Comparison of ENCODE assay signal across 10 cellular contexts in genomic region chr4:69617083-69617694, GRCh38. TPM values are rescaled to one million over a fixed set of nuclear protein-coding genes. Genes with fewer than 3 reads are reported as not detected.
DNase-seq lines count a peak whose midpoint lies in the region; ATAC-seq and TF ChIP-seq lines count a peak whose summit lies in the region.
"Had no signal": no experiment of that assay in that cellular context is flagged by ENCODE, and none has a peak within 500 bp of the region (broad histone marks: within the 10 kb centered on the region; RNA-seq: fewer than 3 reads in every experiment).

No MANE protein-coding gene starts in this region.

- H2AFZ ChIP-seq in IMR-90 (replicated peaks; ENCODE audit: low read length, poor library complexity): no peak overlapping the region

- no peak overlapping the region for H3K9ac ChIP-seq in IMR-90 (ENCODE audit: low read depth, low read length)

- H2BK20ac ChIP-seq in IMR-90 (ENCODE audit: low read depth, low read length): no peak overlapping the region

- no CpG with 5 or more reads among the region's 6 CpGs for WGBS in IMR-90 (ENCODE audit: extremely low coverage in 2 of 2, insufficient read length in 1 of 2), 2 experiments

- POLR2A ChIA-PET in IMR-90 (lab: Charles Lee; ENCODE audit: unreplicated experiment): no interaction called here
- POLR2A ChIA-PET in WTC11 (lab: Charles Lee): no interaction called here

- intact Hi-C loops in IMR-90 (cut with micrococcal nuclease) (loop anchor here (10.0 kb wide), 1 partner anchor 1122 kb away; no protein-coding TSS in a partner anchor), lower lobe of right lung (cut with DNase I) (no loop called here)

- dilution Hi-C loops in IMR-90 (cut with HindIII; ENCODE audit: low sequenced_read_pairs, unreplicated experiment): no loop called here

- H2BK15ac ChIP-seq in IMR-90 (ENCODE audit: low read depth, low read length): no peak overlapping the region

- H3K9me1 ChIP-seq in IMR-90 (ENCODE audit: insufficient read depth, low read length): no peaks in the 10 kb centered on the region

- no peak overlapping the region for H3K18ac ChIP-seq in IMR-90 (ENCODE audit: low read depth, low read length)

- no peak overlapping the region for H4K91ac ChIP-seq in IMR-90 (ENCODE audit: insufficient read depth, low read depth, low read length)

- peak; percentile 50 for TF ChIP-seq RAD21 in IMR-90 (IDR thresholded peaks at IDR 0.05; ENCODE audit: low read length)

- no peaks in the 10 kb centered on the region for H3K4me1 Mint-ChIP-seq in WTC11

- in situ Hi-C loops in IMR-90 (cut with MboI; ENCODE audit: low sequenced_read_pairs): loop anchor here (25.0 kb wide), 1 partner anchor 1330 kb away; no protein-coding TSS in a partner anchor

- H4K8ac ChIP-seq in IMR-90 (ENCODE audit: low read depth in 2 of 2, low read length in 2 of 2): no peak overlapping the region

- H3K4me3 Mint-ChIP-seq in WTC11: no peak overlapping the region

- peak; percentile 43 for TF ChIP-seq CTCF in IMR-90 (conservative IDR thresholded peaks at IDR 0.05; ENCODE audit: low read depth, low read length)
- TF ChIP-seq CTCF in WTC11 (IDR thresholded peaks at IDR 0.05): peak; percentile 38; the same call in 1 of the 2 replicates
- TF ChIP-seq CTCF in lower lobe of right lung (IDR thresholded peaks at IDR 0.05): peak; percentile 33

- H2AK9ac ChIP-seq in IMR-90 (replicated peaks; ENCODE audit: low read depth, low read length, poor library complexity): no peak overlapping the region

- H3K9me3 ChIP-seq in IMR-90 (ENCODE audit: control insufficient read depth, insufficient read depth, low read length): no peaks in the 10 kb centered on the region
- no peaks in the 10 kb centered on the region for H3K9me3 ChIP-seq in lower lobe of right lung

- no peak overlapping the region for H2BK120ac ChIP-seq in IMR-90 (ENCODE audit: low read depth, low read length)

- DNase-seq in DMS153 (lab: John Stamatoyannopoulos, UW): peak; percentile 28
- peak; percentile 12 for DNase-seq in IMR-90
- DNase-seq in WTC11 (ENCODE audit: low spot score): no peak
- no peak for DNase-seq in lower lobe of right lung
- DNase-seq in KG1 (lab: John Stamatoyannopoulos, UW): no peak
- DNase-seq in activated CD4-positive, CD25-positive, alpha-beta regulatory T cell treated with anti-CD3 and anti-CD28 coated beads, Interleukin-2, amount 50 U/mL, for 72 hours: no peak
- DNase-seq in NCI-H1048 (lab: John Stamatoyannopoulos, UW): no peak

- H2BK5ac ChIP-seq in IMR-90 (ENCODE audit: low read depth, low read length, poor library complexity, severe bottlenecking): no peak overlapping the region

- no peak overlapping the region for H3K23ac ChIP-seq in IMR-90 (ENCODE audit: low read depth, low read length)

- no peak overlapping the region for H3K14ac ChIP-seq in IMR-90 (replicated peaks; ENCODE audit: low read depth, low read length)

- no peak overlapping the region for H4K5ac ChIP-seq in IMR-90 (ENCODE audit: low read depth, low read length)

- no peaks in the 10 kb centered on the region for H3K36me3 ChIP-seq in IMR-90 (ENCODE audit: control insufficient read depth, insufficient read depth, low read length)
- no peaks in the 10 kb centered on the region for H3K36me3 ChIP-seq in lower lobe of right lung

- no peak overlapping the region for H3K56ac ChIP-seq in IMR-90 (ENCODE audit: extremely low read depth, insufficient read depth, low read length)

- peaks cover 18% of the 10 kb centered on the region for H3K9me3 Mint-ChIP-seq in WTC11

- H2AK5ac ChIP-seq in IMR-90 (ENCODE audit: low read depth, low read length): no peak overlapping the region

- H3K4me2 ChIP-seq in IMR-90 (ENCODE audit: low read depth, low read length): no peak overlapping the region

- no peak overlapping the region for H3K27ac Mint-ChIP-seq in WTC11

- no peak overlapping the region for H3K4me3 ChIP-seq in IMR-90 (ENCODE audit: insufficient read depth, low read depth, low read length)
- no peak overlapping the region for H3K4me3 ChIP-seq in lower lobe of right lung

- H3K4me1 ChIP-seq in IMR-90 (ENCODE audit: control insufficient read depth, insufficient read depth, low read length): no peaks in the 10 kb centered on the region
- no peaks in the 10 kb centered on the region for H3K4me1 ChIP-seq in lower lobe of right lung

- H3K79me1 ChIP-seq in IMR-90 (ENCODE audit: low read depth in 1 of 2, low read length in 2 of 2): no peaks in the 10 kb centered on the region

- CTCF ChIA-PET in IMR-90 (lab: Yijun Ruan, JAX): no interaction called here
- CTCF ChIA-PET in WTC11 (lab: Charles Lee): interaction anchor here (0.8 to 1.8 kb wide), 3 partner anchors 12 to 299 kb away, joined by 3 to 9 read pairs (median 4); no protein-coding TSS in a partner anchor

- no peaks in the 10 kb centered on the region for H3K36me3 Mint-ChIP-seq in WTC11

- no peaks in the 10 kb centered on the region for H4K20me1 ChIP-seq in IMR-90 (ENCODE audit: insufficient read depth, low read length)

- H3K27ac ChIP-seq in IMR-90 (ENCODE audit: insufficient read depth, low read length) (no peak overlapping the region), lower lobe of right lung (no peak overlapping the region)

- no peak for TF ChIP-seq POLR2A in IMR-90 (IDR thresholded peaks at IDR 0.05; ENCODE audit: low read depth, low read length)

- no TSS peak for BruUV-seq in IMR-90 (replicated peaks; lab: Mats Ljungman, UMichigan)

- ATAC-seq in IMR-90 (ENCODE audit: low read depth) (no peak), WTC11 (no peak), lower lobe of right lung (no peak), HG03342 (IDR thresholded peaks at IDR 0.05; ENCODE audit: unreplicated experiment) (no peak)

- H3K27me3 Mint-ChIP-seq in WTC11 (ENCODE audit: low read depth): no peaks in the 10 kb centered on the region

- no peak overlapping the region for H3K4ac ChIP-seq in IMR-90 (ENCODE audit: low read depth, low read length)

- no peaks in the 10 kb centered on the region for H3K27me3 ChIP-seq in IMR-90 (ENCODE audit: control insufficient read depth, insufficient read depth, low read length)
- no peaks in the 10 kb centered on the region for H3K27me3 ChIP-seq in lower lobe of right lung (ENCODE audit: low read depth)

TF ChIP-seq in IMR-90, 13 proteins besides CTCF, POLR2A, EP300 and RAD21 (continues in another document):
- TF ChIP-seq BHLHE40 (IDR thresholded peaks at IDR 0.05; ENCODE audit: low read depth, low read length) (no peak), RFX5 (IDR thresholded peaks at IDR 0.05; ENCODE audit: low read depth, low read length) (no peak), FOS (IDR thresholded peaks at IDR 0.05; ENCODE audit: low read depth, low read length) (no peak), CHD1 (IDR thresholded peaks at IDR 0.05; ENCODE audit: low read depth, low read length) (no peak), MXI1 (IDR thresholded peaks at IDR 0.05; ENCODE audit: borderline replicate concordance, low read depth, low read length) (no peak), MAZ (IDR thresholded peaks at IDR 0.05; ENCODE audit: borderline replicate concordance, low read depth, low read length) (no peak), SMC3 (IDR thresholded peaks at IDR 0.05; ENCODE audit: low read depth, low read length) (no peak; the same call in 1 of the 2 replicates), RCOR1 (IDR thresholded peaks at IDR 0.05; ENCODE audit: insufficient replicate concordance, low read length) (no peak), NFE2L2 (IDR thresholded peaks at IDR 0.05; ENCODE audit: low read depth, low read length) (no peak)
- TF ChIP-seq, protein P1, sequence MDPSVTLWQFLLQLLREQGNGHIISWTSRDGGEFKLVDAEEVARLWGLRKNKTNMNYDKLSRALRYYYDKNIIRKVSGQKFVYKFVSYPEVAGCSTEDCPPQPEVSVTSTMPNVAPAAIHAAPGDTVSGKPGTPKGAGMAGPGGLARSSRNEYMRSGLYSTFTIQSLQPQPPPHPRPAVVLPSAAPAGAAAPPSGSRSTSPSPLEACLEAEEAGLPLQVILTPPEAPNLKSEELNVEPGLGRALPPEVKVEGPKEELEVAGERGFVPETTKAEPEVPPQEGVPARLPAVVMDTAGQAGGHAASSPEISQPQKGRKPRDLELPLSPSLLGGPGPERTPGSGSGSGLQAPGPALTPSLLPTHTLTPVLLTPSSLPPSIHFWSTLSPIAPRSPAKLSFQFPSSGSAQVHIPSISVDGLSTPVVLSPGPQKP (IDR thresholded peaks at IDR 0.05; ENCODE audit: borderline replicate concordance, low read depth, low read length): no peak

TF ChIP-seq in WTC11, 78 proteins besides CTCF, POLR2A, EP300 and RAD21:
- TF ChIP-seq ZNF512 (CRISPR knock-in tag; IDR thresholded peaks at IDR 0.05; ENCODE audit: borderline replicate concordance): no peak
- peak; percentile 67; the same call in 1 of the 2 replicates for TF ChIP-seq ZNF232 (CRISPR knock-in tag; IDR thresholded peaks at IDR 0.05)

RNA-seq across cellular contexts. Expression of gene UGT2A2, which starts 22.3 kb away (rescaled TPM):
- total RNA-seq in IMR-90 (2012; rRNA removed) (not detected in 2 replicates), WTC11 (2021) (not detected in 3 replicates), lower lobe of right lung (not detected)
- polyA plus RNA-seq in IMR-90 (2012; rRNA removed): not detected in 2 replicates
- polyA plus RNA-seq in IMR-90 (2012; cell fraction: cytosol; rRNA removed): not detected in 2 replicates
- polyA plus RNA-seq in IMR-90 (2012; cell fraction: nucleus; rRNA removed; ENCODE audit: low replicate concordance): not detected in 2 replicates
- total RNA-seq: subcutaneous adipose tissue had no signal
- polyA plus RNA-seq: esophagus had no signal

RNA-seq across cellular contexts. Expression of gene UGT2A1, which starts 35.9 kb away (rescaled TPM):
- total RNA-seq in IMR-90 (2012; rRNA removed) (not detected in 2 replicates), WTC11 (2021) (0.34 to 0.81 TPM (median 0.44 TPM) in 3 replicates), lower lobe of right lung (not detected)
- not detected in 2 replicates for polyA plus RNA-seq in IMR-90 (2012; rRNA removed)
- polyA plus RNA-seq in IMR-90 (2012; cell fraction: cytosol; rRNA removed): not detected in 2 replicates
- not detected in 2 replicates for polyA plus RNA-seq in IMR-90 (2012; cell fraction: nucleus; rRNA removed; ENCODE audit: low replicate concordance)
- total RNA-seq: subcutaneous adipose tissue had no signal

Comparison
In these comparisons a context has a peak if more than half of its experiments do, and no peak if none do; other contexts are left out.
1. DNase-seq: peak in DMS153 (single experiment) and IMR-90 (single experiment); none in WTC11 (single experiment), lower lobe of right lung (single experiment), KG1 (single experiment), activated CD4-positive, CD25-positive, alpha-beta regulatory T cell treated with anti-CD3 and anti-CD28 coated beads, Interleukin-2, amount 50 U/mL, for 72 hours (single experiment) and NCI-H1048 (single experiment).
2. Peak in every context shown above with its lines, with median percentiles within 50 percentile points of each other: CTCF ChIP-seq.